ENCODE assay signal across 18 cellular contexts in the genomic region with DNA sequence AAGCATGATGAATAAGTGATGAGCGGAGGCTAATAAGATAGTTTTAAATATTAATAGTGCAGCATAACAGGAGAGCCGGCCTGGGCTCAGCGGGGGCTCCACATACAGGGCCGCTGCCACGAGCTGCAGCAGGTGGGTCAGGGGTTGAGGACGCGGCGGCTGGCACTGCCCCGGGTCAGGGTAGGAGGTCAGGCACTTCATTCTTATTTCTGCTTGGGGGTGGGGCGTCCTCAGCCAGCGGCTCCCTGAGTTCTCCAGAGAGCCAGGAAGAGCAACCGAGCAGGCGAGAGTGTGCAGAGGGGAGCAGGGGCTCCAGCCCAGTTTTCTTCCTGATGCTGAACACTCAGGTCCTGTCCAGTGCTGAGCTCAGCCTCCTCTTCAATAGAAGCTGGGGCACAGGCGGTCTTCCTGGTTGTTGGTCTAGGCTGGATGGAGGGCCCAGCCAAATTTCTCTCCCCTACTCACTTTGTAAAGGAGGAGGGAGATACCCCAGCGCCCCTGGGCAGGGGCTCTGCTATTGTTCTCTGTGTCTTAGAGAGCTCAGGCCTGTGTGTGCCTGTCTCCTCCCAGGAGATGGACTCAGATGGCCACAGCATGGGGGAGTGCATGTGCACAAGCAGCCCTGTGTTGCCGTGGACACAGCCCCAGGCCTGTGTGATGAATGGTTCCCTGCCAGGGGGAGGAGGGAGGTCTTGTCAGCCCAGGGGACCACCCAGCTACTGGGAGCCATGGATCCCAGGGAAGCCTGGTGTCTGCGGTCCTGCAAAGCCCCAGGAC. TPM values are rescaled to one million over a fixed set of nuclear protein-coding genes. Genes with fewer than 3 reads are reported as not detected.
DNase-seq lines count a peak whose midpoint lies in the region; ATAC-seq and TF ChIP-seq lines count a peak whose summit lies in the region.
"Had no signal": no experiment of that assay in that cellular context is flagged by ENCODE, and none has a peak within 500 bp of the region (broad histone marks: within the 10 kb centered on the region; RNA-seq: fewer than 3 reads in every experiment).

No MANE protein-coding gene starts in this region.

- H3K4me1 Mint-ChIP-seq in stimulated activated naive CD8-positive, alpha-beta T cell treated with anti-CD3 and anti-CD28 coated beads, Interleukin-15, amount 100 ng/mL, for 72 hours = peaks cover 6% of the 10 kb centered on the region
- H3K4me1 Mint-ChIP-seq in brain = peaks cover 53% of the 10 kb centered on the region
- peaks cover 1% of the 10 kb centered on the region for H3K4me1 Mint-ChIP-seq in mesothelial cell of epicardium
- H3K4me1 Mint-ChIP-seq: activated B cell treated with CpG ODN at 0.5 μM for 24 hours had no signal

- no peak overlapping the region for H3K4me3 ChIP-seq in MG63
- no peak overlapping the region for H3K4me3 ChIP-seq in vagina
- H3K4me3 ChIP-seq: coronary artery, heart left ventricle, left lung had no signal

- no peak for TF ChIP-seq POLR2A in vagina (IDR thresholded peaks at IDR 0.05)

- no peaks in the 10 kb centered on the region for H3K27me3 Mint-ChIP-seq in stimulated activated naive CD8-positive, alpha-beta T cell treated with anti-CD3 and anti-CD28 coated beads, Interleukin-15, amount 100 ng/mL, for 72 hours
- H3K27me3 Mint-ChIP-seq in brain (no peaks in the 10 kb centered on the region), mesothelial cell of epicardium (ENCODE audit: low read depth) (no peaks in the 10 kb centered on the region)
- H3K27me3 Mint-ChIP-seq: activated B cell treated with CpG ODN at 0.5 μM for 24 hours; CD4-positive, alpha-beta T cell had no signal

- H3K27ac Mint-ChIP-seq in stimulated activated naive CD8-positive, alpha-beta T cell treated with anti-CD3 and anti-CD28 coated beads, Interleukin-15, amount 100 ng/mL, for 72 hours = peak overlapping the region; percentile 76 to 88
- peak overlapping the region; percentile 66 to 94 (median 92) for H3K27ac Mint-ChIP-seq in brain
- H3K27ac Mint-ChIP-seq in mesothelial cell of epicardium = peak overlapping the region; percentile 9
- H3K27ac Mint-ChIP-seq: activated B cell treated with CpG ODN at 0.5 μM for 24 hours; CD4-positive, alpha-beta T cell had no signal

- H3K36me3 ChIP-seq in MG63 (peaks cover 25% of the 10 kb centered on the region), vagina (peaks cover 0 to 76% of the 10 kb centered on the region in 2 donors)

- ATAC-seq in stimulated activated naive CD8-positive, alpha-beta T cell treated with anti-CD3 and anti-CD28 coated beads, Interleukin-15, amount 100 ng/mL, for 72 hours = no peak
- no peak for ATAC-seq in stimulated activated naive CD8-positive, alpha-beta T cell treated with anti-CD3 and anti-CD28 coated beads, Interleukin-15, Interleukin-2, amounts not matched to agents 100 U/mL and 50 U/mL, for 24 hours
- ATAC-seq in HG03571 (IDR thresholded peaks at IDR 0.05; ENCODE audit: unreplicated experiment) = no peak
- ATAC-seq: heart left ventricle, left lung had no signal

- no peak for TF ChIP-seq CTCF in brain (conservative IDR thresholded peaks at IDR 0.05)
- no peak for TF ChIP-seq CTCF in mesothelial cell of epicardium (IDR thresholded peaks at IDR 0.05; ENCODE audit: unreplicated experiment)
- TF ChIP-seq CTCF in vagina (IDR thresholded peaks at IDR 0.05) = no peak

- H3K9me3 Mint-ChIP-seq in stimulated activated naive CD8-positive, alpha-beta T cell treated with anti-CD3 and anti-CD28 coated beads, Interleukin-15, amount 100 ng/mL, for 72 hours = no peaks in the 10 kb centered on the region
- H3K9me3 Mint-ChIP-seq in brain = no peaks in the 10 kb centered on the region
- H3K9me3 Mint-ChIP-seq in mesothelial cell of epicardium = no peaks in the 10 kb centered on the region
- H3K9me3 Mint-ChIP-seq: activated B cell treated with CpG ODN at 0.5 μM for 24 hours; CD4-positive, alpha-beta T cell had no signal

- H3K27me3 ChIP-seq in MG63 = no peaks in the 10 kb centered on the region
- H3K27me3 ChIP-seq in vagina = no peaks in the 10 kb centered on the region
- H3K27me3 ChIP-seq: heart left ventricle, left lung had no signal

- H3K27ac ChIP-seq in vagina = no peak overlapping the region
- H3K27ac ChIP-seq: coronary artery, heart left ventricle, left lung had no signal

- H3K9me3 ChIP-seq in MG63 = no peaks in the 10 kb centered on the region
- no peaks in the 10 kb centered on the region for H3K9me3 ChIP-seq in vagina
- H3K9me3 ChIP-seq: heart left ventricle, left lung, SK-N-SH had no signal

- intact Hi-C loops in vagina (cut with DNase I) = no loop called here

- H3K36me3 Mint-ChIP-seq in brain (peaks cover 78% of the 10 kb centered on the region), mesothelial cell of epicardium (peaks cover 44% of the 10 kb centered on the region)

- no peak overlapping the region for H3K4me3 Mint-ChIP-seq in stimulated activated naive CD8-positive, alpha-beta T cell treated with anti-CD3 and anti-CD28 coated beads, Interleukin-15, amount 100 ng/mL, for 72 hours
- H3K4me3 Mint-ChIP-seq in brain (no peak overlapping the region), mesothelial cell of epicardium (no peak overlapping the region)
- H3K4me3 Mint-ChIP-seq: activated B cell treated with CpG ODN at 0.5 μM for 24 hours; CD4-positive, alpha-beta T cell had no signal

- H3K4me1 ChIP-seq in vagina = peaks cover 6% of the 10 kb centered on the region
- H3K4me1 ChIP-seq: left lung had no signal

- no peak for DNase-seq in stimulated activated naive CD8-positive, alpha-beta T cell treated with anti-CD3 and anti-CD28 coated beads, Interleukin-15, amount 100 ng/mL, for 72 hours
- no peak for DNase-seq in stimulated activated naive CD8-positive, alpha-beta T cell treated with anti-CD3 and anti-CD28 coated beads, Interleukin-15, Interleukin-2, amounts not matched to agents 100 U/mL and 50 U/mL, for 24 hours
- DNase-seq in mesothelial cell of epicardium (ENCODE audit: low spot score in 2 of 2, unreplicated experiment in 2 of 2) = no peak
- no peak for DNase-seq in MG63
- DNase-seq in vagina (ENCODE audit: extremely low spot score in 2 of 2) = no peak
- DNase-seq: activated B cell treated with CpG ODN at 0.5 μM for 24 hours; activated CD4-positive, alpha-beta T cell treated with anti-CD3 and anti-CD28 coated beads, Interleukin-2, amount 50 U/mL, for 48 hours; activated gamma-delta T cell treated with Interleukin-2 at 50 U/mL for 16 hours; CD4-positive, alpha-beta T cell; DMS53; HCEC 1CT; NCI-H1436 treated with DMSO at 0.1 percent for 48 hours; SK-N-SH had no signal

RNA-seq across cellular contexts. Expression of gene GINS2, which starts 26.5 kb away (rescaled TPM):
- polyA plus RNA-seq in brain (ENCODE audit: insufficient read depth, low read depth, low replicate concordance) = 38.2 TPM
- total RNA-seq in mesothelial cell of epicardium (13.4 to 15.3 TPM (median 14.8 TPM) in 3 replicates), vagina (0.25 TPM)
- 12.8 and 19.2 TPM in 2 replicates for total RNA-seq in MG63 (2014; rRNA removed; shearing (Covaris generic); ENCODE audit: low replicate concordance)

RNA-seq across cellular contexts. Expression of gene GSE1, which starts 49.1 kb away (rescaled TPM):
- polyA plus RNA-seq in brain (ENCODE audit: insufficient read depth, low read depth, low replicate concordance) = 127 TPM
- total RNA-seq in mesothelial cell of epicardium (193 to 218 TPM (median 208 TPM) in 3 replicates), vagina (80.8 TPM)
- 9.3 and 19.1 TPM in 2 replicates for total RNA-seq in MG63 (2014; rRNA removed; shearing (Covaris generic); ENCODE audit: low replicate concordance)

Comparison
In these comparisons a context has a peak if more than half of its experiments do, and no peak if none do; other contexts are left out.
1. H3K27ac Mint-ChIP-seq: peak in every context shown above with its lines; median percentile 92 in brain; 82 in stimulated activated naive CD8-positive, alpha-beta T cell treated with anti-CD3 and anti-CD28 coated beads, Interleukin-15, amount 100 ng/mL, for 72 hours; 9 in mesothelial cell of epicardium.
2. RNA of gene GINS2, which starts 26.5 kb away (total RNA-seq): 13.4 to 15.3 TPM in mesothelial cell of epicardium and 12.8 to 19.2 TPM in MG63; 0.25 TPM in vagina (single experiment); every median in the first group is over 10 times any median in the second.